ENCODE assay signal across 29 cellular contexts in genomic region chr1:20349561-20349960, GRCh38. TPM values are rescaled to one million over a fixed set of nuclear protein-coding genes. Genes with fewer than 3 reads are reported as not detected.
"Had no signal": no experiment of that assay in that cellular context is flagged by ENCODE, and none has a peak within 500 bp of the region (broad histone marks: within the 10 kb centered on the region; RNA-seq: fewer than 3 reads in every experiment).

No MANE protein-coding gene starts in this region.

- H3K27ac Mint-ChIP-seq: immature natural killer cell, natural killer cell, progenitor cell of endocrine pancreas had no signal

- H3K4me3 ChIP-seq: dorsolateral prefrontal cortex, gastroesophageal sphincter, lower lobe of right lung, pancreas, right lobe of liver, smooth muscle cell, stomach, thyroid gland, upper lobe of left lung had no signal

- H3K36me3 ChIP-seq: gastroesophageal sphincter, lower lobe of right lung, pancreas, right lobe of liver, stomach, thyroid gland, upper lobe of left lung had no signal

- H3K27me3 ChIP-seq: pancreas, right lobe of liver, thyroid gland, upper lobe of left lung had no signal

- H3K27ac ChIP-seq: gastroesophageal sphincter, lower lobe of right lung, pancreas, right lobe of liver, stomach, thyroid gland, upper lobe of left lung had no signal

- H3K4me2 ChIP-seq: smooth muscle cell had no signal

- H3K9me3 ChIP-seq: lower lobe of right lung, pancreas, right lobe of liver, thyroid gland had no signal

- DNase-seq: effector CD4-positive, alpha-beta T cell; foreskin fibroblast; hypothalamus; immature natural killer cell; islet precursor cell; left ventricle myocardium superior; lower lobe of right lung; natural killer cell; occipital lobe; pancreas; right lobe of liver; stimulated activated CD4-positive, alpha-beta T cell treated with anti-CD3 and anti-CD28 coated beads, Interleukin-12 subunit alpha, Interleukin-12 subunit beta, amount 100 ng/mL, for 4 hours; stimulated activated CD4-positive, alpha-beta T cell treated with anti-CD3 and anti-CD28 coated beads, Interleukin-1b, Interleukin-23, amount 100 ng/mL, for 48 hours; stimulated activated CD4-positive, alpha-beta T cell treated with anti-CD3 and anti-CD28 coated beads, Interleukin-4, amount 100 ng/mL, for 1 hour; stimulated activated CD8-positive, alpha-beta memory T cell treated with anti-CD3 and anti-CD28 coated beads, Interleukin-4, amount 100 ng/mL, for 48 hours; stimulated activated naive CD4-positive, alpha-beta T cell treated with Interleukin-2 at 50 U/mL for 16 hours; stomach; thyroid gland; upper lobe of left lung had no signal

- H3K4me3 Mint-ChIP-seq: immature natural killer cell, natural killer cell had no signal

- H3K4me1 ChIP-seq: gastroesophageal sphincter, lower lobe of right lung, pancreas, right lobe of liver, stomach, thyroid gland had no signal

- H3K36me3 Mint-ChIP-seq: immature natural killer cell had no signal

- FAIRE-seq: colon, pancreas, urothelium cell line had no signal

- H3K4me1 Mint-ChIP-seq: immature natural killer cell, natural killer cell had no signal

RNA-seq across cellular contexts. Expression of gene VWA5B1, which starts 58.9 kb away (rescaled TPM):
- total RNA-seq: left ventricle myocardium superior, mesenteric fat pad, myocyte, natural killer cell, right lobe of liver, smooth muscle cell, stomach, subcutaneous adipose tissue had no signal
- polyA plus RNA-seq: esophagus, immature natural killer cell, smooth muscle cell, stomach had no signal
